9 cellular contexts compared by ENCODE assay signal in the genomic region with DNA sequence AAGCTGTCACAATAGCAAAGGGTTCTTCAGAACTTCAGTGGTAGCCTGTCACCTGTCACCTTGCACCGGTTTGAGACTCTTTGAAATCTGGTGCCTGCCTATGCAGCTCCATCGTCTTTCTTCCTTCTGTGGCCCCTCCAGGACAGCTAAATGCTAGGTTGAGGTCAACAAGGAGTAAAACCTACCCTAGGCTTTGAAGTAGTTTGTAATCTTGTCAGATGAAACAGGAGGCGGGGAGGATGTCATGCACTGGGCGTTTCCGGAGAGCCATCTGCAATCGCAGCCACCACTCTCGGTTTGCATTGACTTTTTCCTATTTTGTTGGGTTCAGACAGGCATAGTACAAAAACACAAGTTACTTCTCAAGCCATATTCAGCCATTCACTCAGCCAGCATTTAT.
DNase-seq lines count a peak whose midpoint lies in the region; ATAC-seq and TF ChIP-seq lines count a peak whose summit lies in the region.
"Had no signal": no experiment of that assay in that cellular context is flagged by ENCODE, and none has a peak within 500 bp of the region (broad histone marks: within the 10 kb centered on the region; RNA-seq: fewer than 3 reads in every experiment).

No MANE protein-coding gene starts in this region.

- H3K27me3 Mint-ChIP-seq in CD4-positive, alpha-beta memory T cell: no peaks in the 10 kb centered on the region

- H3K27ac Mint-ChIP-seq in CD4-positive, alpha-beta memory T cell: peak overlapping the region in 4 of 7 donors; percentile 31 to 91 (median 74)

- POLR2A ChIA-PET in CD4-positive, alpha-beta memory T cell (lab: Charles Lee; ENCODE audit: partially characterized antibody): interaction anchor here (1.0 to 2.9 kb wide), 2 partner anchors 315 to 854 kb away, joined by 3 to 11 read pairs; a partner anchor contains a TSS

- peak in 4 of 5 donors; percentile 11 to 44 (median 17) for DNase-seq in CD4-positive, alpha-beta memory T cell
- DNase-seq in colonic mucosa: peak; percentile 11
- DNase-seq in ACHN: no peak
- DNase-seq in MV-4-11 (lab: John Stamatoyannopoulos, UW): no peak
- DNase-seq in brain microvascular endothelial cell: no peak
- no peak for DNase-seq in iPS-NIHi11 (ENCODE audit: low spot score)
- DNase-seq: DMS153 had no signal

- no peaks in the 10 kb centered on the region for H3K27me3 ChIP-seq in CD4-positive, alpha-beta memory T cell (ENCODE audit: insufficient read depth, low read length)
- H3K27me3 ChIP-seq in colonic mucosa (no peaks in the 10 kb centered on the region), brain microvascular endothelial cell (replicated peaks) (no peaks in the 10 kb centered on the region)

- H3K4me3 ChIP-seq in CD4-positive, alpha-beta memory T cell (ENCODE audit: low read length in 2 of 2): peak overlapping the region in 1 of 2 donors; percentile 18
- H3K4me3 ChIP-seq in colonic mucosa (no peak overlapping the region), brain microvascular endothelial cell (ENCODE audit: low read depth, low read length) (no peak overlapping the region)

- ATAC-seq in GM19351 (IDR thresholded peaks at IDR 0.05; ENCODE audit: unreplicated experiment): peak; percentile 39
- ATAC-seq in HG03159 (IDR thresholded peaks at IDR 0.05; ENCODE audit: unreplicated experiment): peak; percentile 37

- no peaks in the 10 kb centered on the region for H3K36me3 ChIP-seq in CD4-positive, alpha-beta memory T cell (ENCODE audit: insufficient read depth, low read length)
- H3K36me3 ChIP-seq in colonic mucosa (no peaks in the 10 kb centered on the region), brain microvascular endothelial cell (replicated peaks) (no peaks in the 10 kb centered on the region)

- no peak overlapping the region for H3K9ac ChIP-seq in colonic mucosa (ENCODE audit: low read depth in 2 of 2, low read length in 2 of 2)

- CTCF ChIA-PET in CD4-positive, alpha-beta memory T cell (lab: Charles Lee; ENCODE audit: partially characterized antibody): interaction anchor here (0.9 to 8.7 kb wide), 14 partner anchors 10 to 1144 kb away, joined by 3 to 63 read pairs (median 5); a partner anchor contains a TSS

- TF ChIP-seq CTCF in colonic mucosa (IDR thresholded peaks at IDR 0.05) (no peak), brain microvascular endothelial cell (IDR thresholded peaks at IDR 0.05; ENCODE audit: low read depth, low read length, missing control alignments) (no peak)

- peaks cover 25% of the 10 kb centered on the region for H3K4me1 ChIP-seq in CD4-positive, alpha-beta memory T cell (ENCODE audit: insufficient read depth, low read length)
- no peaks in the 10 kb centered on the region for H3K4me1 ChIP-seq in colonic mucosa

- no peak overlapping the region for H3K27ac ChIP-seq in CD4-positive, alpha-beta memory T cell (ENCODE audit: low read depth, low read length)
- H3K27ac ChIP-seq in colonic mucosa (no peak overlapping the region), brain microvascular endothelial cell (no peak overlapping the region)

- peaks cover 19 to 38% (median 23%) of the 10 kb centered on the region in 4 donors for H3K4me1 Mint-ChIP-seq in CD4-positive, alpha-beta memory T cell

- peaks cover 0 to 12% (median 4%) of the 10 kb centered on the region in 8 donors for H3K9me3 Mint-ChIP-seq in CD4-positive, alpha-beta memory T cell

- intact Hi-C loops in CD4-positive, alpha-beta memory T cell (cut with micrococcal nuclease): loop anchor here (1.0 to 10.0 kb wide), 8 partner anchors 33 to 1144 kb away; a partner anchor contains a TSS
- intact Hi-C loops in colonic mucosa (cut with DNase I): loop anchor here (2.0 kb wide), 2 partner anchors 854 to 1068 kb away; a partner anchor contains a TSS

- H3K36me3 Mint-ChIP-seq in CD4-positive, alpha-beta memory T cell: no peaks in the 10 kb centered on the region

- H3K9me3 ChIP-seq in CD4-positive, alpha-beta memory T cell (ENCODE audit: control insufficient read depth in 1 of 2, low read length in 2 of 2): peaks cover 0 to 8% of the 10 kb centered on the region in 2 donors
- no peaks in the 10 kb centered on the region for H3K9me3 ChIP-seq in colonic mucosa

- peak overlapping the region; percentile 54 to 87 (median 72) for H3K4me3 Mint-ChIP-seq in CD4-positive, alpha-beta memory T cell

- in situ Hi-C loops in ACHN (cut with HindIII; ENCODE audit: low pct_ligation_motif_present, low pct_unique_long_range_greater_than_20kb, low sequenced_read_pairs) (no loop called here), brain microvascular endothelial cell (cut with HindIII; ENCODE audit: low pct_ligation_motif_present, low sequenced_read_pairs) (loop anchor here (25.0 kb wide), 1 partner anchor 849 kb away; a partner anchor contains a TSS)

Comparison
In these comparisons a context has a peak if more than half of its experiments do, and no peak if none do; other contexts are left out.
1. DNase-seq: peak in CD4-positive, alpha-beta memory T cell (4 of 5) and colonic mucosa (single experiment); none in ACHN (single experiment), MV-4-11 (single experiment), brain microvascular endothelial cell (single experiment) and iPS-NIHi11 (single experiment).